In genomic region chr9:34976441-34976840, GRCh38 we compare ENCODE assay signal across 31 cellular contexts. TPM values are rescaled to one million over a fixed set of nuclear protein-coding genes. Genes with fewer than 3 reads are reported as not detected.
"Had no signal": no experiment of that assay in that cellular context is flagged by ENCODE, and none has a peak within 500 bp of the region (broad histone marks: within the 10 kb centered on the region; RNA-seq: fewer than 3 reads in every experiment).

No MANE protein-coding gene starts in this region.

- H3K27me3 ChIP-seq: adrenal gland, body of pancreas, breast epithelium had no signal

- ATAC-seq: activated CD8-positive, alpha-beta T cell treated with anti-CD3 and anti-CD28 coated beads for 36 hours; activated naive CD4-positive, alpha-beta T cell treated with anti-CD3 and anti-CD28 coated beads, Interleukin-2, amount 50 U/mL, for 72 hours; activated T-cell treated with anti-CD3 and anti-CD28 coated beads, Interleukin-2, amount 50 U/mL, for 4 hours; activated T-cell treated with anti-CD3 and anti-CD28 coated beads, Interleukin-2, amount 50 U/mL, for 72 hours; activated T-helper 17 cell treated with anti-CD3 and anti-CD28 coated beads, Interleukin-2, amount 50 U/mL, for 72 hours; body of pancreas had no signal

- DNase-seq: activated B cell treated with CpG ODN at 0.5 μM for 24 hours; activated CD4-positive, alpha-beta memory T cell treated with anti-CD3 and anti-CD28 coated beads for 36 hours; activated CD4-positive, alpha-beta T cell treated with anti-CD3 and anti-CD28 coated beads for 4 hours; activated CD4-positive, alpha-beta T cell treated with anti-CD3 and anti-CD28 coated beads, Interleukin-2, amount 10 ng/mL, durations not matched to agents 24 days and 14 days; activated CD4-positive, alpha-beta T cell treated with anti-CD3 and anti-CD28 coated beads, Interleukin-2, amount 50 U/mL, for 1 hour; activated CD4-positive, alpha-beta T cell treated with anti-CD3 and anti-CD28 coated beads, Interleukin-2, amount 50 U/mL, for 4 hours; activated CD4-positive, CD25-positive, alpha-beta regulatory T cell treated with anti-CD3 and anti-CD28 coated beads, Interleukin-2, amount 50 U/mL, for 72 hours; activated CD8-positive, alpha-beta memory T cell treated with anti-CD3 and anti-CD28 coated beads, Interleukin-2, amount 50 U/mL, for 4 hours; activated CD8-positive, alpha-beta T cell treated with anti-CD3 and anti-CD28 coated beads for 36 hours; activated gamma-delta T cell treated with Interleukin-2 at 50 U/mL for 16 hours; activated naive CD4-positive, alpha-beta T cell; activated naive CD4-positive, alpha-beta T cell treated with anti-CD3 and anti-CD28 coated beads for 36 hours; activated naive CD4-positive, alpha-beta T cell treated with anti-CD3 and anti-CD28 coated beads, Interleukin-2, amount 50 U/mL, for 16 hours; activated naive CD8-positive, alpha-beta T cell treated with anti-CD3 and anti-CD28 coated beads for 36 hours; activated T-cell treated with anti-CD3 and anti-CD28 coated beads for 4 hours; activated T-cell treated with anti-CD3 and anti-CD28 coated beads, Interleukin-2, amount 50 U/mL, for 1 hour; activated T-cell treated with anti-CD3 and anti-CD28 coated beads, Interleukin-2, amount 50 U/mL, for 4 hours; activated T-cell treated with anti-CD3 and anti-CD28 coated beads, Interleukin-2, amount 50 U/mL, for 72 hours; adrenal gland; amniotic stem cell; aorta; body of pancreas; brain microvascular endothelial cell; central memory CD4-positive, alpha-beta T cell; T-helper 1 cell; T-helper 2 cell; T-helper 9 cell had no signal

- H3K36me3 ChIP-seq: adrenal gland, brain microvascular endothelial cell, breast epithelium had no signal

- H3K27ac ChIP-seq: adrenal gland, body of pancreas, brain microvascular endothelial cell, breast epithelium, VCaP had no signal

- H3K4me3 ChIP-seq: adrenal gland, body of pancreas, breast epithelium had no signal

- H3K9me3 ChIP-seq: adrenal gland, body of pancreas, breast epithelium had no signal

- H3K4me1 ChIP-seq: adrenal gland, body of pancreas, breast epithelium had no signal

RNA-seq across cellular contexts. Expression of gene PHF24, which starts 18.4 kb away (rescaled TPM):
- polyA plus RNA-seq: aorta had no signal
